1 cellular context compared by ENCODE assay signal in the genomic region with DNA sequence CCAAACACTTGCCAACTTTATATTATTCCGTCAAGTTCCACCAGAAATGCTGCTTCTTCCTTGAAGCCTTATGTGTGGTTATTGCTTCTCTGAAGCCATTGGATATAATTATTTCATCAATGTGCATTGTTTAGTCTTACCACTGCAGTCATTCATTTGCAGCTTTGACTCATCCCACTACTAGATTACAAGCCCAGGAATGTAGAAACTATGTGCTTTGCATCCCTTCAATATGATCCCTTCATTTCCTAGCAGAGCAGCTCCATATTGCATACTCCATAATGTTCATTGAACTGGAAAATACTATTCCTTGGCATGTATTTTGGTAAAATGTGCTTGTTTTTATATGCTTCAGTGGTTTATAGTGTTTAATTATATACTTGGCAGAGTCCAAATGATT. TPM values are rescaled to one million over a fixed set of nuclear protein-coding genes. Genes with fewer than 3 reads are reported as not detected.
"Had no signal": no experiment of that assay in that cellular context is flagged by ENCODE, and none has a peak within 500 bp of the region (broad histone marks: within the 10 kb centered on the region; RNA-seq: fewer than 3 reads in every experiment).

No MANE protein-coding gene starts in this region.

RNA-seq across cellular contexts. Expression of gene PGM5, which starts 34.3 kb away (rescaled TPM):
- total RNA-seq: chondrocyte had no signal
